ENCODE assay signal across 18 cellular contexts in the genomic region with DNA sequence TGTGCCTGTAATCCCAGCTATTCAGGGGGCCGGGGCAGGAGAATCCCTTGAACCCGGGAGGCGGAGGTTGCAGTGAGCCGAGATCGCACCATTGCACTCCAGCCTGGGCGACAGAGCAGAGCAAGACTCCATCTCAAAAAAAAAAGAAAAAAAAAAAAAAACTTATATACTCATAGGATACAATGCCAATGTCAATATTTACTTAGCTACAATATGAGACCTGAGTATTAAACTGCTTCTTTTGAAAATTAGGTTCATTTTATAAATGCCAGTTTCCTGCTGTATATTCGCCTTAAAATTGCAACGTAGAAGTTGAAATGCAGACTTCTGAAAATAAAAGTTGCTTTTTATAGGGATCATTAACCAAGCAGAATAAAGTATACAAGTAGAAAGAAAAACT. TPM values are rescaled to one million over a fixed set of nuclear protein-coding genes. Genes with fewer than 3 reads are reported as not detected.
DNase-seq lines count a peak whose midpoint lies in the region; ATAC-seq and TF ChIP-seq lines count a peak whose summit lies in the region.
"Had no signal": no experiment of that assay in that cellular context is flagged by ENCODE, and none has a peak within 500 bp of the region (broad histone marks: within the 10 kb centered on the region; RNA-seq: fewer than 3 reads in every experiment).

No MANE protein-coding gene starts in this region.

- DNase-seq in CD4-positive, CD25-positive, alpha-beta regulatory T cell: no peak
- DNase-seq in HFFc6 (no peak), astrocyte of the cerebellum (ENCODE audit: low read depth) (no peak), erythroblast (lab: John Stamatoyannopoulos, UW) (no peak), coronary artery (ENCODE audit: low spot score) (no peak)
- DNase-seq: activated B cell treated with CpG ODN at 0.5 μM for 24 hours; brain microvascular endothelial cell; effector memory CD4-positive, alpha-beta T cell; GF-D8; NCI-H146; occipital lobe; small intestine; stimulated activated naive CD4-positive, alpha-beta T cell; T-helper 1 cell had no signal

- H3K36me3 Mint-ChIP-seq in CD4-positive, CD25-positive, alpha-beta regulatory T cell: peaks cover 13% of the 10 kb centered on the region
- H3K36me3 Mint-ChIP-seq in HFFc6 (ENCODE audit: low read depth): peaks cover 38% of the 10 kb centered on the region
- H3K36me3 Mint-ChIP-seq in nephron (ENCODE audit: low read depth): peaks cover 29% of the 10 kb centered on the region

- TF ChIP-seq CTCF in HFFc6 (IDR thresholded peaks at IDR 0.05) (no peak), astrocyte of the cerebellum (IDR thresholded peaks at IDR 0.05; ENCODE audit: low read depth, low read length, missing control alignments) (no peak), nephron (IDR thresholded peaks at IDR 0.05; ENCODE audit: unreplicated experiment in 3 of 3) (no peak), coronary artery (IDR thresholded peaks at IDR 0.05) (no peak)

- H3K27me3 ChIP-seq in CD4-positive, CD25-positive, alpha-beta regulatory T cell (ENCODE audit: control insufficient read depth, insufficient read depth, low read length): no peaks in the 10 kb centered on the region
- H3K27me3 ChIP-seq: brain microvascular endothelial cell, gastroesophageal sphincter had no signal

- in situ Hi-C loops in astrocyte of the cerebellum (cut with HindIII; ENCODE audit: low sequenced_read_pairs): no loop called here

- H3K27me3 Mint-ChIP-seq in CD4-positive, CD25-positive, alpha-beta regulatory T cell: peaks cover 8% of the 10 kb centered on the region
- H3K27me3 Mint-ChIP-seq in HFFc6 (ENCODE audit: insufficient read depth) (no peaks in the 10 kb centered on the region; the same call in 1 of the 2 replicates), nephron (ENCODE audit: low read depth) (no peaks in the 10 kb centered on the region)
- H3K27me3 Mint-ChIP-seq: activated B cell treated with CpG ODN at 0.5 μM for 24 hours had no signal

- H3K36me3 ChIP-seq in CD4-positive, CD25-positive, alpha-beta regulatory T cell (ENCODE audit: control insufficient read depth, insufficient read depth, low read length): peaks cover 15% of the 10 kb centered on the region

- peaks cover 13% of the 10 kb centered on the region for H3K4me1 ChIP-seq in CD4-positive, CD25-positive, alpha-beta regulatory T cell (ENCODE audit: control insufficient read depth, insufficient read depth, low read length, poor library complexity, severe bottlenecking)

- no peaks in the 10 kb centered on the region for H3K9me3 Mint-ChIP-seq in CD4-positive, CD25-positive, alpha-beta regulatory T cell
- no peaks in the 10 kb centered on the region for H3K9me3 Mint-ChIP-seq in HFFc6
- H3K9me3 Mint-ChIP-seq in nephron: no peaks in the 10 kb centered on the region
- H3K9me3 Mint-ChIP-seq: activated B cell treated with CpG ODN at 0.5 μM for 24 hours had no signal

- no peak overlapping the region for H3K27ac ChIP-seq in CD4-positive, CD25-positive, alpha-beta regulatory T cell (ENCODE audit: insufficient read depth, low read length, poor library complexity, severe bottlenecking)
- no peak overlapping the region for H3K27ac ChIP-seq in coronary artery
- H3K27ac ChIP-seq: brain microvascular endothelial cell, gastroesophageal sphincter had no signal

- H3K4me1 Mint-ChIP-seq in CD4-positive, CD25-positive, alpha-beta regulatory T cell: peaks cover 17 to 46% (median 28%) of the 10 kb centered on the region in 4 donors
- peaks cover 44% of the 10 kb centered on the region for H3K4me1 Mint-ChIP-seq in HFFc6 (ENCODE audit: low read depth)
- peaks cover 27% of the 10 kb centered on the region for H3K4me1 Mint-ChIP-seq in nephron

- no peak for ATAC-seq in CD4-positive, CD25-positive, alpha-beta regulatory T cell (ENCODE audit: low read depth in 2 of 2)
- ATAC-seq in HG03457 (IDR thresholded peaks at IDR 0.05; ENCODE audit: unreplicated experiment) (no peak), HG03342 (IDR thresholded peaks at IDR 0.05; ENCODE audit: unreplicated experiment) (no peak)
- ATAC-seq: gastroesophageal sphincter had no signal

- peak overlapping the region in 2 of 4 donors; percentile 93 to 94 for H3K4me3 Mint-ChIP-seq in CD4-positive, CD25-positive, alpha-beta regulatory T cell
- H3K4me3 Mint-ChIP-seq in HFFc6 (peak overlapping the region; percentile 93), nephron (peak overlapping the region; percentile 25 to 95 (median 91))

- no peaks in the 10 kb centered on the region for H3K9me3 ChIP-seq in CD4-positive, CD25-positive, alpha-beta regulatory T cell (ENCODE audit: control insufficient read depth in 2 of 2, low read length in 2 of 2)
- H3K9me3 ChIP-seq: gastroesophageal sphincter had no signal

- no peak for TF ChIP-seq POLR2A in erythroblast (IDR thresholded peaks at IDR 0.05; ENCODE audit: low read length)

- H3K4me3 ChIP-seq in CD4-positive, CD25-positive, alpha-beta regulatory T cell (ENCODE audit: low read depth, low read length): peak overlapping the region; percentile 92
- H3K4me3 ChIP-seq in astrocyte of the cerebellum (ENCODE audit: low read depth, low read length) (peak overlapping the region; percentile 94), coronary artery (no peak overlapping the region)

- H3K27ac Mint-ChIP-seq in CD4-positive, CD25-positive, alpha-beta regulatory T cell: no peak overlapping the region
- no peak overlapping the region for H3K27ac Mint-ChIP-seq in HFFc6
- H3K27ac Mint-ChIP-seq in nephron: no peak overlapping the region
- H3K27ac Mint-ChIP-seq: activated B cell treated with CpG ODN at 0.5 μM for 24 hours had no signal

RNA-seq across cellular contexts. Expression of a gene that starts 2.3 kb away (rescaled TPM):
- total RNA-seq in CD4-positive, CD25-positive, alpha-beta regulatory T cell: 31.6 TPM
- polyA plus RNA-seq in CD4-positive, CD25-positive, alpha-beta regulatory T cell: 1 to 10 TPM; 3.5 to 7.3 (median 5.2) TPM
- 100 to 1,000 TPM; 104 to 151 (median 119) TPM for total RNA-seq in HFFc6 (2021; fragmentation: NEBNext Ultra II Directional; extraction: Animal tissue kit (Norgen Biotek cat#: 25700))
